Comparison of ENCODE assay signal across 10 cellular contexts in the genomic region with DNA sequence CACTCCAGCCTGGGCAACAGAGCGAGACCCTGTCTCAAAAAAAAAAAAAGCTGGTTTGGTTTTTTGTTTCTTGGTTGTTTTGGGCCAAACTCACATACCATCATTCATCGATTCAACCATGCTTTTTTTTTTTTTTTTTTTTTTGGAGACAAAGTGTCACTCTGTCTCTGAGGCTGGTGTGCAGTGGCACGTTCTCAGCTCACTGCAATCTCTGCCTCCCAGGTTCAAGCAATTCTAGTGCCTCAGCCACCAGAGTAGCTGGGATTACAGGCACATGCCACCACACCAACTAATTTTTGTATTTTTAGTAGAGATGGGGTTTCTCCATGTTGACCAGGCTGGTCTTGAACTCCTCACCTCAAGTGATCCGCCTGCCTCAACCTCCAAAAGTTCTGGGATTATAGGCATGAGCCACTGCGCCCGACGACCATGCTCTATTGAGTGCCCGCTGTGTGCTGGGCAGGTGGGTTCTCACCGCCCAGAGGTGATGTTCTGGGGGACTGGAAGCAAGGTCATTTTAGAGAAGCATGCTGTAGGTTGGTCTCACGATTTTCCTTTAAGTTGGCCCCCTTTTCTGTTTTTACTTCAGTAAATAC. TPM values are rescaled to one million over a fixed set of nuclear protein-coding genes. Genes with fewer than 3 reads are reported as not detected.
DNase-seq lines count a peak whose midpoint lies in the region; ATAC-seq and TF ChIP-seq lines count a peak whose summit lies in the region.
"Had no signal": no experiment of that assay in that cellular context is flagged by ENCODE, and none has a peak within 500 bp of the region (broad histone marks: within the 10 kb centered on the region; RNA-seq: fewer than 3 reads in every experiment).

No MANE protein-coding gene starts in this region.

- no peak overlapping the region for H3K9ac ChIP-seq in mucosa of rectum (ENCODE audit: low read depth in 1 of 2, low read length in 2 of 2)

- H3K27ac Mint-ChIP-seq in activated naive CD4-positive, alpha-beta T cell treated with anti-CD3 and anti-CD28 coated beads, Interleukin-2, amount 50 U/mL, for 72 hours = peak overlapping the region; percentile 84 to 98

- H3K4me1 ChIP-seq in mucosa of rectum (ENCODE audit: control insufficient read depth in 2 of 2, insufficient read depth in 2 of 2, low read length in 2 of 2) (peaks cover 18 to 35% of the 10 kb centered on the region in 2 donors), thoracic aorta (ENCODE audit: control insufficient read depth in 1 of 2, low read depth in 2 of 2) (peaks cover 20 to 41% of the 10 kb centered on the region in 2 donors)

- H3K27ac ChIP-seq in mucosa of rectum (ENCODE audit: low read depth in 2 of 2, low read length in 2 of 2) = peak overlapping the region; percentile 22 to 49
- peak overlapping the region; percentile 99 to 100 for H3K27ac ChIP-seq in thoracic aorta

- no peaks in the 10 kb centered on the region for H3K9me3 Mint-ChIP-seq in activated T-cell treated with anti-CD3 and anti-CD28 coated beads, Interleukin-2, amount 50 U/mL, for 4 hours
- no peaks in the 10 kb centered on the region for H3K9me3 Mint-ChIP-seq in activated naive CD4-positive, alpha-beta T cell treated with anti-CD3 and anti-CD28 coated beads, Interleukin-2, amount 50 U/mL, for 72 hours

- H3K27me3 Mint-ChIP-seq in activated T-cell treated with anti-CD3 and anti-CD28 coated beads, Interleukin-2, amount 50 U/mL, for 4 hours (ENCODE audit: low read depth) = no peaks in the 10 kb centered on the region

- H3K4me1 Mint-ChIP-seq in activated T-cell treated with anti-CD3 and anti-CD28 coated beads, Interleukin-2, amount 50 U/mL, for 4 hours (ENCODE audit: low read depth) = peaks cover 67% of the 10 kb centered on the region

- H3K4me3 ChIP-seq in mucosa of rectum (ENCODE audit: low read length in 2 of 2) (no peak overlapping the region), thoracic aorta (no peak overlapping the region)

- TF ChIP-seq CTCF in thoracic aorta (IDR thresholded peaks at IDR 0.05) = no peak

- no peak for ATAC-seq in activated T-cell treated with anti-CD3 and anti-CD28 coated beads, Interleukin-2, amount 50 U/mL, for 4 hours
- ATAC-seq in activated naive CD4-positive, alpha-beta T cell treated with anti-CD3 and anti-CD28 coated beads, Interleukin-2, amount 50 U/mL, for 72 hours = no peak
- ATAC-seq in thoracic aorta (ENCODE audit: insufficient number of reproducible peaks, low FRiP score, low read depth) (no peak), GM18909 (IDR thresholded peaks at IDR 0.05; ENCODE audit: poor library complexity, unreplicated experiment) (no peak)
- ATAC-seq: HepG2 had no signal

- no peak for DNase-seq in activated T-cell treated with anti-CD3 and anti-CD28 coated beads, Interleukin-2, amount 50 U/mL, for 4 hours
- DNase-seq in activated T-cell treated with anti-CD3 and anti-CD28 coated beads for 4 hours (no peak), thoracic aorta (ENCODE audit: low spot score) (no peak), iPS-NIHi7 (ENCODE audit: extremely low spot score) (no peak)
- no peak for DNase-seq in activated naive CD4-positive, alpha-beta T cell treated with anti-CD3 and anti-CD28 coated beads, Interleukin-2, amount 50 U/mL, for 72 hours (ENCODE audit: low spot score in 2 of 2)
- no peak for DNase-seq in effector CD4-positive, alpha-beta T cell
- DNase-seq: NCI-H2171 treated with DMSO at 0.1 percent for 48 hours had no signal

- no peaks in the 10 kb centered on the region for H3K27me3 ChIP-seq in mucosa of rectum (ENCODE audit: control insufficient read depth in 2 of 2, insufficient read depth in 2 of 2, low read length in 2 of 2)
- H3K27me3 ChIP-seq in thoracic aorta (replicated peaks; ENCODE audit: insufficient read depth) = no peaks in the 10 kb centered on the region

- H3K9me3 ChIP-seq in mucosa of rectum (ENCODE audit: control insufficient read depth in 2 of 2, low read length in 2 of 2) = no peaks in the 10 kb centered on the region
- H3K9me3 ChIP-seq in thoracic aorta = no peaks in the 10 kb centered on the region

- H3K36me3 ChIP-seq in mucosa of rectum (ENCODE audit: control insufficient read depth in 2 of 2, insufficient read depth in 2 of 2, low read length in 2 of 2) = no peaks in the 10 kb centered on the region
- H3K36me3 ChIP-seq in thoracic aorta = no peaks in the 10 kb centered on the region

- peak overlapping the region; percentile 50 for H3K4me3 Mint-ChIP-seq in activated T-cell treated with anti-CD3 and anti-CD28 coated beads, Interleukin-2, amount 50 U/mL, for 4 hours

- no peaks in the 10 kb centered on the region for H3K36me3 Mint-ChIP-seq in activated T-cell treated with anti-CD3 and anti-CD28 coated beads, Interleukin-2, amount 50 U/mL, for 4 hours (ENCODE audit: insufficient read depth)
- peaks cover 5 to 7% of the 10 kb centered on the region in 2 donors for H3K36me3 Mint-ChIP-seq in activated naive CD4-positive, alpha-beta T cell treated with anti-CD3 and anti-CD28 coated beads, Interleukin-2, amount 50 U/mL, for 72 hours

RNA-seq across cellular contexts. Expression of gene JUND, which starts 8.1 kb away (rescaled TPM):
- total RNA-seq in activated T-cell treated with anti-CD3 and anti-CD28 coated beads, Interleukin-2, amount 50 U/mL, for 4 hours = 100 to 1,000 TPM; 232 to 244 (median 242) TPM
- total RNA-seq in activated naive CD4-positive, alpha-beta T cell treated with anti-CD3 and anti-CD28 coated beads, Interleukin-2, amount 50 U/mL, for 72 hours = 100 to 1,000 TPM; 213 to 255 TPM
- 100 to 1,000 TPM; 643 to 922 TPM for total RNA-seq in thoracic aorta

RNA-seq across cellular contexts. Expression of gene IQCN, which starts 15.3 kb away (rescaled TPM):
- total RNA-seq in activated T-cell treated with anti-CD3 and anti-CD28 coated beads, Interleukin-2, amount 50 U/mL, for 4 hours = under 1 TPM; 0.35 to 0.42 (median 0.38) TPM
- 1 to 10 TPM in 1 of 2 donors, under 1 TPM in 1; 0.45 to 1.5 TPM for total RNA-seq in activated naive CD4-positive, alpha-beta T cell treated with anti-CD3 and anti-CD28 coated beads, Interleukin-2, amount 50 U/mL, for 72 hours
- 10 to 100 TPM in 1 of 2 donors, 1 to 10 TPM in 1; 8.7 to 29.2 TPM for total RNA-seq in thoracic aorta

RNA-seq across cellular contexts. Expression of gene LSM4, which starts 33.3 kb away (rescaled TPM):
- 100 to 1,000 TPM; 209 to 254 (median 230) TPM for total RNA-seq in activated T-cell treated with anti-CD3 and anti-CD28 coated beads, Interleukin-2, amount 50 U/mL, for 4 hours
- total RNA-seq in activated naive CD4-positive, alpha-beta T cell treated with anti-CD3 and anti-CD28 coated beads, Interleukin-2, amount 50 U/mL, for 72 hours = 100 to 1,000 TPM; 280 to 379 TPM
- total RNA-seq in thoracic aorta = 10 to 100 TPM; 74.8 to 90.2 TPM

RNA-seq across cellular contexts. Expression of gene PGPEP1, which starts 50.8 kb away (rescaled TPM):
- total RNA-seq in activated T-cell treated with anti-CD3 and anti-CD28 coated beads, Interleukin-2, amount 50 U/mL, for 4 hours = 10 to 100 TPM; 12.8 to 14.7 (median 13.0) TPM
- total RNA-seq in activated naive CD4-positive, alpha-beta T cell treated with anti-CD3 and anti-CD28 coated beads, Interleukin-2, amount 50 U/mL, for 72 hours = 10 to 100 TPM; 38.3 to 47.2 TPM
- total RNA-seq in thoracic aorta = 10 to 100 TPM; 23.7 TPM
